ENCODE assay signal across 8 cellular contexts in genomic region chr13:30616927-30617314, GRCh38. TPM values are rescaled to one million over a fixed set of nuclear protein-coding genes. Genes with fewer than 3 reads are reported as not detected.
DNase-seq lines count a peak whose midpoint lies in the region; ATAC-seq and TF ChIP-seq lines count a peak whose summit lies in the region.

No MANE protein-coding gene starts in this region.

- peak overlapping the region; percentile 69 for H2AFZ ChIP-seq in neural progenitor cell (replicated peaks)

- no peaks in the 10 kb centered on the region for H3K27me3 ChIP-seq in foreskin keratinocyte
- no peaks in the 10 kb centered on the region for H3K27me3 ChIP-seq in neural progenitor cell

- peaks cover 28% of the 10 kb centered on the region for H4K20me1 ChIP-seq in neural progenitor cell (ENCODE audit: low read depth)

- H3K4me1 ChIP-seq in foreskin keratinocyte (peaks cover 9% of the 10 kb centered on the region), neural progenitor cell (peaks cover 29% of the 10 kb centered on the region)

- H3K36me3 ChIP-seq in neural progenitor cell, result peaks cover 3% of the 10 kb centered on the region

- TF ChIP-seq CTCF in foreskin keratinocyte (conservative IDR thresholded peaks at IDR 0.05), result no peak
- TF ChIP-seq CTCF in neural progenitor cell (IDR thresholded peaks at IDR 0.05), result no peak
- no peak for TF ChIP-seq CTCF in type B pancreatic cell (conservative IDR thresholded peaks at IDR 0.05)

- H3K36me3 Mint-ChIP-seq in neural progenitor cell, result peaks cover 2% of the 10 kb centered on the region
- H3K36me3 Mint-ChIP-seq in type B pancreatic cell, result peaks cover 4% of the 10 kb centered on the region

- peaks cover 87% of the 10 kb centered on the region for H3K79me2 ChIP-seq in neural progenitor cell (ENCODE audit: low read depth)

- H3K4me3 Mint-ChIP-seq in neural progenitor cell (no peak overlapping the region), type B pancreatic cell (no peak overlapping the region)

- peaks cover 14% of the 10 kb centered on the region for H3F3A ChIP-seq in neural progenitor cell (ENCODE audit: low read depth)

- H3K9me3 ChIP-seq in neural progenitor cell (ENCODE audit: low read depth), result no peaks in the 10 kb centered on the region

- H3K27ac ChIP-seq in foreskin keratinocyte (peak overlapping the region; percentile 88), neural progenitor cell (peak overlapping the region; percentile 99)

- no peak overlapping the region for H3K27ac Mint-ChIP-seq in neural progenitor cell
- H3K27ac Mint-ChIP-seq in type B pancreatic cell, result no peak overlapping the region

- H3K27me3 Mint-ChIP-seq in neural progenitor cell (ENCODE audit: insufficient read depth, low read depth) (no peaks in the 10 kb centered on the region), type B pancreatic cell (no peaks in the 10 kb centered on the region)

- no peaks in the 10 kb centered on the region for H3K9me3 Mint-ChIP-seq in neural progenitor cell
- H3K9me3 Mint-ChIP-seq in type B pancreatic cell, result no peaks in the 10 kb centered on the region

- ATAC-seq in GM19372 (IDR thresholded peaks at IDR 0.05; ENCODE audit: low read depth, unreplicated experiment) (peak; percentile 8), HG03457 (IDR thresholded peaks at IDR 0.05; ENCODE audit: unreplicated experiment) (peak; percentile 8), foreskin keratinocyte (peak; percentile 46)

- H3K4me3 ChIP-seq in neural progenitor cell, result peak overlapping the region; percentile 72

- peak overlapping the region; percentile 94 for H3K4me2 ChIP-seq in neural progenitor cell

- H3K4me1 Mint-ChIP-seq in neural progenitor cell (peaks cover 26% of the 10 kb centered on the region), type B pancreatic cell (ENCODE audit: unreplicated experiment) (peaks cover 15% of the 10 kb centered on the region)

- peak overlapping the region; percentile 73 for H3K9ac ChIP-seq in neural progenitor cell

- peak; percentile 76 for DNase-seq in DMS 273 treated with DMSO at 0.1 percent for 48 hours (lab: John Stamatoyannopoulos, UW)
- peak; percentile 92 for DNase-seq in NCI-H524 treated with DMSO at 0.1 percent for 48 hours (lab: John Stamatoyannopoulos, UW)
- peak; percentile 39 for DNase-seq in activated CD8-positive, alpha-beta memory T cell treated with anti-CD3 and anti-CD28 coated beads, Interleukin-2, amount 50 U/mL, for 4 hours
- DNase-seq in foreskin keratinocyte, result peak; percentile 82 to 88
- peak; percentile 87 for DNase-seq in neural progenitor cell (ENCODE audit: low spot score)
- DNase-seq in type B pancreatic cell (ENCODE audit: extremely low spot score, unreplicated experiment), result no peak

RNA-seq across cellular contexts. Expression of gene USPL1, which starts 0.8 kb away (rescaled TPM):
- total RNA-seq in foreskin keratinocyte (11.8 and 12.4 TPM in 2 replicates), neural progenitor cell (ENCODE audit: low replicate concordance) (36.2 and 42.5 TPM in 2 replicates), type B pancreatic cell (ENCODE audit: low replicate concordance) (13.8 and 19.7 TPM in 2 replicates)
- 3.6 and 4.8 TPM in 2 replicates for polyA plus RNA-seq in foreskin keratinocyte
